ENCODE assay signal across 11 cellular contexts in the genomic region with DNA sequence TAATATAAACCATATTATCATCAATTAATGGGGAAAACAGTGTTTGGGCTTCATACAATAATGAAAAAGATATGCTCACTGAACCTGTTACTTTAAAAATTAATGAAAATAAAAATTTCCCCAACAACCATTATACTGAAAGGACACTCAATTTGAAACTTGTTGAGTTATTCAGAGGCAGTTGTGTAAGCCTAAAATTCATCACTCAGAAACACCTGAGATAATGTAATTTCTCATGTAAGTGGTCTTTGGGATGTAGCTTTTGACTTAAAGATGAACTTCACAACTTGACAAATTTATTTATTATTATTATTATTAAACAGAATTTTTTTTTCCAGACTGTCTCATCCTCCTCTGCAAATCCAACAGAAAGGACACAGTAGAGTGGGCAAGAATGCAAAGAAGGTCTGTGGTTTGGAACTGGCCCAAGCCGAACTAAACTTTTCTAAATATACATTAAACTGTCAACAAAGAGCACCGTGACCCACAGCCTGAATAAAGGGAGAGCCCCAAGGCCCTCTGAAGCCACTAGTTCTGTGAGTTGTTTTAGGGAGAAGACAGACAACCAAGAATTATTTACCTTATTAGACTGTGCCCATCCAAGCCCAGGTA. TPM values are rescaled to one million over a fixed set of nuclear protein-coding genes. Genes with fewer than 3 reads are reported as not detected.
DNase-seq lines count a peak whose midpoint lies in the region; ATAC-seq and TF ChIP-seq lines count a peak whose summit lies in the region.
"Had no signal": no experiment of that assay in that cellular context is flagged by ENCODE, and none has a peak within 500 bp of the region (broad histone marks: within the 10 kb centered on the region; RNA-seq: fewer than 3 reads in every experiment).

No MANE protein-coding gene starts in this region.

- WGBS in suprapubic skin, result 80% methylated on average over 2 of the region's 2 CpGs

- no peak for TF ChIP-seq CTCF in suprapubic skin (IDR thresholded peaks at IDR 0.05)

- H3K9me3 ChIP-seq in suprapubic skin, result no peaks in the 10 kb centered on the region
- H3K9me3 ChIP-seq: adrenal gland, pancreas had no signal

- no peak for TF ChIP-seq EP300 in suprapubic skin (IDR thresholded peaks at IDR 0.05)

- intact Hi-C loops in left cardiac atrium (cut with DNase I), result no loop called here

- H3K27me3 ChIP-seq in suprapubic skin, result no peaks in the 10 kb centered on the region
- H3K27me3 ChIP-seq: adrenal gland, pancreas had no signal

- H3K4me3 ChIP-seq in suprapubic skin, result no peak overlapping the region
- H3K4me3 ChIP-seq: adrenal gland, pancreas had no signal

- H3K27ac ChIP-seq in suprapubic skin, result no peak overlapping the region
- H3K27ac ChIP-seq: adrenal gland, pancreas had no signal

- DNase-seq in kidney tubule cell (ENCODE audit: low spot score), result peak; percentile 63
- no peak for DNase-seq in anterior cingulate cortex (lab: John Stamatoyannopoulos, UW)
- no peak for DNase-seq in NOMO-1 treated with DMSO at 0.1 percent for 48 hours (lab: John Stamatoyannopoulos, UW; ENCODE audit: unreplicated experiment)
- DNase-seq in left cardiac atrium, result no peak
- DNase-seq in suprapubic skin (ENCODE audit: low spot score in 2 of 2), result no peak
- DNase-seq: adrenal gland, NCI-H1048, pancreas had no signal

- H3K36me3 ChIP-seq in suprapubic skin, result no peaks in the 10 kb centered on the region
- H3K36me3 ChIP-seq: adrenal gland, pancreas had no signal

- no peaks in the 10 kb centered on the region for H3K4me1 ChIP-seq in suprapubic skin
- H3K4me1 ChIP-seq: adrenal gland, pancreas had no signal

- TF ChIP-seq POLR2A in suprapubic skin (IDR thresholded peaks at IDR 0.05), result no peak

- ATAC-seq in GM18858 (IDR thresholded peaks at IDR 0.05; ENCODE audit: unreplicated experiment) (peak; percentile 72), GM21619 (IDR thresholded peaks at IDR 0.05; ENCODE audit: unreplicated experiment) (peak; percentile 82), HG03175 (IDR thresholded peaks at IDR 0.05; ENCODE audit: unreplicated experiment) (peak; percentile 73), left cardiac atrium (no peak)

RNA-seq across cellular contexts. Expression of a gene that starts 32.2 kb away (rescaled TPM):
- total RNA-seq in left cardiac atrium, result 1 to 10 TPM; 2.1 to 2.5 TPM
- 1 to 10 TPM in 3 of 4 donors, under 1 TPM in 1; 0.76 to 3.0 (median 1.9) TPM for total RNA-seq in suprapubic skin

Comparison
In these comparisons a context has a peak if more than half of its experiments do, and no peak if none do; other contexts are left out.
1. ATAC-seq: peak in GM18858 (single experiment), GM21619 (single experiment) and HG03175 (single experiment); none in left cardiac atrium (0 of 2).